Comparison of ENCODE assay signal across 1 cellular context in the genomic region with DNA sequence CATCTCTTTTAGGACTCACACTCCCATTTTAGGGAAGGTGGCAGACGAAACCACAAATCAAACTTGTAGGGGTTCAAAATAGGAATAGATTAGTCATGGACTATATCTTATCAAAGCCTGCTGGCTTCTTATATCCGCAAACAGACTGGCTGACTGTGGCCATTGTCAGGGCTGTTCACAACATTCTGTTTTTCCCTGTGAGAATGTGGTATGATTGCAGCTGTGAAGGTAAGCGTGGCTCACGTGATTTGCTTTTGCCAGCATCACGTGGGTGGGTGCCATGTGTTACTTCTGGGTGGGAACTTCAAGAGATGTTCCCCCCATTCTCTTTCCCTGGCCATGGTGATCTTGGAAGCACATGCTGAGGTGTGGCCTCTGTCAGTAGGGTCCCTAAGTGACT.
TF ChIP-seq lines count a peak whose summit lies in the region.

No MANE protein-coding gene starts in this region.

TF ChIP-seq in liver, 16 proteins besides CTCF, POLR2A, EP300 and RAD21 (continued from another document):
- TF ChIP-seq, protein P1, sequence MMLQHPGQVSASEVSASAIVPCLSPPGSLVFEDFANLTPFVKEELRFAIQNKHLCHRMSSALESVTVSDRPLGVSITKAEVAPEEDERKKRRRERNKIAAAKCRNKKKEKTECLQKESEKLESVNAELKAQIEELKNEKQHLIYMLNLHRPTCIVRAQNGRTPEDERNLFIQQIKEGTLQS (IDR thresholded peaks at IDR 0.05): no peak
- no peak for TF ChIP-seq RXRA (IDR thresholded peaks at IDR 0.05)
- no peak for TF ChIP-seq SP1 (IDR thresholded peaks at IDR 0.05)
- TF ChIP-seq HNF4G (IDR thresholded peaks at IDR 0.05): no peak
- TF ChIP-seq NR2F2 (IDR thresholded peaks at IDR 0.05): no peak
- TF ChIP-seq TAF1 (conservative IDR thresholded peaks at IDR 0.05): no peak
